ENCODE assay signal across 1 cellular context in the genomic region with DNA sequence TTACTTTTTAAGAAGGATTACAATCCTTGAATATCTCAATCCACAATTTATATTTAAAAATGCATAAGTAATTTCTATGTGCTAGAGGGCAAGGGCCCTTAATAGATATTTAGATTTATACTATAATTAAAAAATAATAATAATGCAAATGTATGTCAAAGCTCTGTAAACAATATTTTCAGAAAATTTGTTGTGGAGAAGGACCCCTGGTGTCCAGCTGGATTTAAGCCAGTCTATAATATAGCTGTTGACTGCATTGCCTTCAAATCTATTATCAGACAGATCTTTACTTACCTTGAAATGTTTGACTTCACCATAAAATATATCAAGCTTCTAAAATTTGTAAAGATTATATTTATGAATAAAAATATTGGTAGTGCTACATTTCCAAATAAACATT.
TF ChIP-seq lines count a peak whose summit lies in the region.

No MANE protein-coding gene starts in this region.

TF ChIP-seq in HCT116, 20 proteins besides CTCF, POLR2A, EP300 and RAD21:
- TF ChIP-seq, protein P1, sequence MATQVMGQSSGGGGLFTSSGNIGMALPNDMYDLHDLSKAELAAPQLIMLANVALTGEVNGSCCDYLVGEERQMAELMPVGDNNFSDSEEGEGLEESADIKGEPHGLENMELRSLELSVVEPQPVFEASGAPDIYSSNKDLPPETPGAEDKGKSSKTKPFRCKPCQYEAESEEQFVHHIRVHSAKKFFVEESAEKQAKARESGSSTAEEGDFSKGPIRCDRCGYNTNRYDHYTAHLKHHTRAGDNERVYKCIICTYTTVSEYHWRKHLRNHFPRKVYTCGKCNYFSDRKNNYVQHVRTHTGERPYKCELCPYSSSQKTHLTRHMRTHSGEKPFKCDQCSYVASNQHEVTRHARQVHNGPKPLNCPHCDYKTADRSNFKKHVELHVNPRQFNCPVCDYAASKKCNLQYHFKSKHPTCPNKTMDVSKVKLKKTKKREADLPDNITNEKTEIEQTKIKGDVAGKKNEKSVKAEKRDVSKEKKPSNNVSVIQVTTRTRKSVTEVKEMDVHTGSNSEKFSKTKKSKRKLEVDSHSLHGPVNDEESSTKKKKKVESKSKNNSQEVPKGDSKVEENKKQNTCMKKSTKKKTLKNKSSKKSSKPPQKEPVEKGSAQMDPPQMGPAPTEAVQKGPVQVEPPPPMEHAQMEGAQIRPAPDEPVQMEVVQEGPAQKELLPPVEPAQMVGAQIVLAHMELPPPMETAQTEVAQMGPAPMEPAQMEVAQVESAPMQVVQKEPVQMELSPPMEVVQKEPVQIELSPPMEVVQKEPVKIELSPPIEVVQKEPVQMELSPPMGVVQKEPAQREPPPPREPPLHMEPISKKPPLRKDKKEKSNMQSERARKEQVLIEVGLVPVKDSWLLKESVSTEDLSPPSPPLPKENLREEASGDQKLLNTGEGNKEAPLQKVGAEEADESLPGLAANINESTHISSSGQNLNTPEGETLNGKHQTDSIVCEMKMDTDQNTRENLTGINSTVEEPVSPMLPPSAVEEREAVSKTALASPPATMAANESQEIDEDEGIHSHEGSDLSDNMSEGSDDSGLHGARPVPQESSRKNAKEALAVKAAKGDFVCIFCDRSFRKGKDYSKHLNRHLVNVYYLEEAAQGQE (IDR thresholded peaks at IDR 0.05; ENCODE audit: low read depth), result no peak
- TF ChIP-seq JUND (IDR thresholded peaks at IDR 0.05), result no peak
